In the genomic region with DNA sequence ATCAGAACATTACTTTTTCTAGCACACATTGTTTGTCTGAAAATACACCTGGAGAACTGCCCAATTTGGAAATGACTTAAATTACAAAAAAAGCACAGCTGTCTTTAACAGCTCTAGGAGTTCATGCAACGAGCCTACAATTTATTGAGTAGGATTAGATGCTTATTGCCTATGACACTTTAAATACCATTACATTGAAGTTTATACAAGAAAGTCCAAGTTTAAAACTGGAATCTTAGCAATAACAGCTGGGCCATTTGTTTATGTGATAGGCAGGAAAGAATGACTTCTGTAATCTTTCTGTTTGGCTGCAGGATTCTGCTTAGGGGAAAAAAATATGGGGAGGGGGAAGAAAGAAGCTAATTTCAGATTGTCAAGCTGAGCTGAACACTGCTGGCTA, we compare ENCODE assay signal across 19 cellular contexts.
DNase-seq lines count a peak whose midpoint lies in the region; ATAC-seq, FAIRE-seq and TF ChIP-seq lines count a peak whose summit lies in the region.
"Had no signal": no experiment of that assay in that cellular context is flagged by ENCODE, and none has a peak within 500 bp of the region (broad histone marks: within the 10 kb centered on the region; RNA-seq: fewer than 3 reads in every experiment).

No MANE protein-coding gene starts in this region.

- H2BK20ac ChIP-seq in H1 (ENCODE audit: low read length): no peak overlapping the region; the same call in 1 of the 2 replicates

- H3K4me2 ChIP-seq in H1 (ENCODE audit: insufficient read depth in 1 of 2, low read depth in 2 of 2, low read length in 2 of 2) (peak overlapping the region; percentile 26 to 40; a peak in 3 of 4 replicates), mesenchymal stem cell (ENCODE audit: low read length, poor library complexity, severe bottlenecking) (no peak overlapping the region)

- H3K79me1 ChIP-seq in H1 (ENCODE audit: low read depth, low read length): no peaks in the 10 kb centered on the region
- no peaks in the 10 kb centered on the region for H3K79me1 ChIP-seq in mesenchymal stem cell (replicated peaks; ENCODE audit: low read length, poor library complexity, severe bottlenecking)

- peaks cover 16 to 18% of the 10 kb centered on the region in 2 experiments for H3K9me3 ChIP-seq in H1 (ENCODE audit: insufficient read depth in 2 of 2, low read depth in 1 of 2, low read length in 1 of 2)
- H3K9me3 ChIP-seq in mesenchymal stem cell (ENCODE audit: control insufficient read depth, low read length): no peaks in the 10 kb centered on the region
- no peaks in the 10 kb centered on the region for H3K9me3 ChIP-seq in stomach smooth muscle (ENCODE audit: control insufficient read depth in 2 of 2, low read length in 2 of 2)

- H2BK5ac ChIP-seq in H1 (ENCODE audit: low read depth, low read length): no peak overlapping the region
- H2BK5ac ChIP-seq in mesenchymal stem cell (ENCODE audit: low read depth, low read length, poor library complexity, severe bottlenecking): no peak overlapping the region

- H3K27ac ChIP-seq in H1 (ENCODE audit: low read depth, low read length): no peak overlapping the region
- H3K27ac ChIP-seq in mesenchymal stem cell (ENCODE audit: low read length, poor library complexity, severe bottlenecking): no peak overlapping the region
- H3K27ac ChIP-seq in stomach smooth muscle (ENCODE audit: low read length): peak overlapping the region; percentile 50
- H3K27ac ChIP-seq: C4-2B had no signal

- H3K4me1 Mint-ChIP-seq in activated CD8-positive, alpha-beta T cell treated with anti-CD3 and anti-CD28 coated beads for 36 hours (ENCODE audit: low read depth): no peaks in the 10 kb centered on the region
- H3K4me1 Mint-ChIP-seq: IgD-negative memory B cell had no signal

- no peaks in the 10 kb centered on the region for H3K36me3 Mint-ChIP-seq in activated CD8-positive, alpha-beta T cell treated with anti-CD3 and anti-CD28 coated beads for 36 hours (ENCODE audit: low read depth)

- no peak for TF ChIP-seq EP300 in H1 (IDR thresholded peaks at IDR 0.05; ENCODE audit: borderline replicate concordance in 1 of 2, low read depth in 2 of 2, low read length in 2 of 2)

- no peak overlapping the region for H2BK12ac ChIP-seq in H1 (ENCODE audit: low read depth, low read length)
- no peak overlapping the region for H2BK12ac ChIP-seq in mesenchymal stem cell (ENCODE audit: low read length in 2 of 2)

- H3K4me1 ChIP-seq in H1 (replicated peaks in 1 of 4; ENCODE audit: control insufficient read depth in 3 of 4, insufficient read depth in 4 of 4, low read length in 3 of 4) (peaks cover 3 to 12% (median 10%) of the 10 kb centered on the region in 4 experiments; a peak in 6 of 7 replicates), mesenchymal stem cell (ENCODE audit: control insufficient read depth, insufficient read depth, low read depth, low read length) (no peaks in the 10 kb centered on the region), stomach smooth muscle (ENCODE audit: control insufficient read depth, insufficient read depth, low read length) (peaks cover 23% of the 10 kb centered on the region)

- no peak overlapping the region for H3K27ac Mint-ChIP-seq in activated CD8-positive, alpha-beta T cell treated with anti-CD3 and anti-CD28 coated beads for 36 hours
- H3K27ac Mint-ChIP-seq: IgD-negative memory B cell had no signal

- H2BK120ac ChIP-seq in H1 (replicated peaks; ENCODE audit: low read depth, low read length) (no peak overlapping the region), mesenchymal stem cell (ENCODE audit: low read depth, low read length) (no peak overlapping the region)

- TF ChIP-seq RAD21 in H1 (IDR thresholded peaks at IDR 0.05 in 1 of 2, conservative IDR thresholded peaks at IDR 0.05 in 1 of 2; ENCODE audit: low read depth in 2 of 2, low read length in 2 of 2): no peak

- intact Hi-C loops in activated CD8-positive, alpha-beta T cell treated with anti-CD3 and anti-CD28 coated beads for 36 hours (cut with micrococcal nuclease): no loop called here

- H3K23me2 ChIP-seq in H1 (ENCODE audit: low read depth, low read length): no peaks in the 10 kb centered on the region

- H4K20me1 ChIP-seq in H1 (replicated peaks in 1 of 2; ENCODE audit: control insufficient read depth in 1 of 2, insufficient read depth in 2 of 2, low read length in 2 of 2): no peaks in the 10 kb centered on the region

- H3K27me3 Mint-ChIP-seq in activated CD8-positive, alpha-beta T cell treated with anti-CD3 and anti-CD28 coated beads for 36 hours: peaks cover 8% of the 10 kb centered on the region

- TF ChIP-seq POLR2A in H1 (IDR thresholded peaks at IDR 0.05; ENCODE audit: control extremely low read depth in 1 of 2, low read depth in 2 of 2, low read length in 2 of 2): no peak

- H4K91ac ChIP-seq in H1 (replicated peaks; ENCODE audit: insufficient read length, low read length) (no peak overlapping the region), mesenchymal stem cell (ENCODE audit: low read length) (no peak overlapping the region)

- POLR2A ChIA-PET in H1 (lab: Charles Lee; ENCODE audit: partially characterized antibody): no interaction called here
- POLR2A ChIA-PET in activated CD8-positive, alpha-beta T cell treated with anti-CD3 and anti-CD28 coated beads for 36 hours (lab: Charles Lee): no interaction called here

- H3K27me3 ChIP-seq in H1 (replicated peaks in 1 of 4; ENCODE audit: control insufficient read depth in 3 of 4, extremely low read depth in 1 of 4, insufficient read depth in 3 of 4, low read length in 3 of 4): no peaks in the 10 kb centered on the region
- no peaks in the 10 kb centered on the region for H3K27me3 ChIP-seq in mesenchymal stem cell (ENCODE audit: control insufficient read depth in 1 of 2, insufficient read depth in 1 of 2, low read length in 2 of 2)
- no peaks in the 10 kb centered on the region for H3K27me3 ChIP-seq in stomach smooth muscle (ENCODE audit: control insufficient read depth in 1 of 2, insufficient read depth in 2 of 2, low read length in 2 of 2)

- H3K4me3 Mint-ChIP-seq in activated CD8-positive, alpha-beta T cell treated with anti-CD3 and anti-CD28 coated beads for 36 hours: no peak overlapping the region
- H3K4me3 Mint-ChIP-seq: IgD-negative memory B cell had no signal

- H3K36me3 ChIP-seq in H1 (ENCODE audit: control insufficient read depth in 2 of 4, insufficient read depth in 4 of 4, low read length in 3 of 4) (peaks cover 0 to 3% (median 0%) of the 10 kb centered on the region in 4 experiments; a peak in 1 of 8 replicates), mesenchymal stem cell (ENCODE audit: control insufficient read depth in 1 of 2, insufficient read depth in 2 of 2, low read depth in 1 of 2, low read length in 2 of 2) (no peaks in the 10 kb centered on the region), stomach smooth muscle (ENCODE audit: control insufficient read depth in 2 of 2, insufficient read depth in 2 of 2, low read length in 2 of 2) (no peaks in the 10 kb centered on the region)

- H3K14ac ChIP-seq in H1 (ENCODE audit: insufficient read length): no peak overlapping the region
- H3K14ac ChIP-seq in mesenchymal stem cell (ENCODE audit: low read length in 2 of 2): no peak overlapping the region

- H3K18ac ChIP-seq in H1 (ENCODE audit: extremely low read depth, low read length): no peak overlapping the region
- peak overlapping the region in 1 of 2 experiments; percentile 46 for H3K18ac ChIP-seq in mesenchymal stem cell (ENCODE audit: low read depth in 1 of 2, low read length in 2 of 2)

- DNase-seq in HFF-Myc (ENCODE audit: extremely low read depth, low read depth) (peak; percentile 27), H1 (ENCODE audit: low read depth in 1 of 2, low spot score in 2 of 2) (no peak), mesenchymal stem cell (peak; percentile 18)
- DNase-seq in activated CD8-positive, alpha-beta T cell treated with anti-CD3 and anti-CD28 coated beads for 36 hours: no peak
- DNase-seq: DND-41, GDM1, Kasumi-1, MM.1S, NCI-H1092 treated with DMSO at 0.1 percent for 48 hours, NCI-H2107, NCI-H226, NCI-H524 treated with DMSO at 0.1 percent for 48 hours, SHP77 treated with DMSO at 0.1 percent for 48 hours had no signal

- no peak for ATAC-seq in activated CD8-positive, alpha-beta T cell treated with anti-CD3 and anti-CD28 coated beads for 36 hours
- no peak for ATAC-seq in GM18511 (IDR thresholded peaks at IDR 0.05; ENCODE audit: unreplicated experiment)
- no peak for ATAC-seq in HG02938 (IDR thresholded peaks at IDR 0.05; ENCODE audit: unreplicated experiment)

- H2AFZ ChIP-seq in H1 (ENCODE audit: low read length): no peak overlapping the region
- no peak overlapping the region for H2AFZ ChIP-seq in mesenchymal stem cell (ENCODE audit: low read depth, low read length)

- no peak overlapping the region for H3K56ac ChIP-seq in H1 (replicated peaks; ENCODE audit: insufficient read length, low read depth, low read length)

- CTCF ChIA-PET in H1 (lab: Charles Lee; ENCODE audit: partially characterized antibody): interaction anchor here (0.7 to 1.0 kb wide), 2 partner anchors 24 to 40 kb away, joined by 3 read pairs; no protein-coding TSS in a partner anchor
- CTCF ChIA-PET in activated CD8-positive, alpha-beta T cell treated with anti-CD3 and anti-CD28 coated beads for 36 hours (lab: Charles Lee): no interaction called here

- 94% methylated on average over 1 of the region's 1 CpG; no CpG with 5 or more reads in 1 of the 2 experiments for whole genome bisulfite sequencing in H1 (ENCODE audit: extremely low coverage in 1 of 2, insufficient coverage in 1 of 2, insufficient read length in 1 of 2, insufficient replicate concordance in 2 of 2, low coverage in 1 of 2, low lambda C conversion rate in 2 of 2, missing lambda C conversion rate in 1 of 2), 2 experiments
- WGBS in mesenchymal stem cell: no CpG with 5 or more reads among the region's 1 CpG

- H3K4ac ChIP-seq in H1 (replicated peaks; ENCODE audit: insufficient read length, low read depth, low read length) (no peak overlapping the region), mesenchymal stem cell (ENCODE audit: low read depth in 1 of 2, low read length in 2 of 2) (no peak overlapping the region)

- H2BK15ac ChIP-seq in H1 (ENCODE audit: low read length) (no peak overlapping the region), mesenchymal stem cell (ENCODE audit: low read depth, poor library complexity, severe bottlenecking) (no peak overlapping the region)

- no peak overlapping the region for H3K23ac ChIP-seq in H1 (ENCODE audit: insufficient read length)
- no peak overlapping the region for H3K23ac ChIP-seq in mesenchymal stem cell (ENCODE audit: low read length in 2 of 2)

- H2AK5ac ChIP-seq in H1 (ENCODE audit: low read depth, low read length) (no peak overlapping the region), mesenchymal stem cell (ENCODE audit: low read length, severe bottlenecking) (no peak overlapping the region)

- H3K9me3 Mint-ChIP-seq in activated CD8-positive, alpha-beta T cell treated with anti-CD3 and anti-CD28 coated beads for 36 hours: peaks cover 4% of the 10 kb centered on the region
- H3K9me3 Mint-ChIP-seq: IgD-negative memory B cell had no signal

- H3K79me2 ChIP-seq in H1 (ENCODE audit: control insufficient read depth in 1 of 2, insufficient read depth in 2 of 2, low read length in 2 of 2): no peaks in the 10 kb centered on the region

- H3K9ac ChIP-seq in H1 (replicated peaks in 1 of 4; ENCODE audit: extremely low read depth in 1 of 4, low read depth in 3 of 4, low read length in 3 of 4): no peak overlapping the region
- H3K9ac ChIP-seq in mesenchymal stem cell (ENCODE audit: low read length): no peak overlapping the region
- no peak overlapping the region for H3K9ac ChIP-seq in stomach smooth muscle (ENCODE audit: low read length in 2 of 2)

- FAIRE-seq in H1 (lab: Jason Lieb, UNC): no peak
- FAIRE-seq: A204.1 had no signal

- H3K4me3 ChIP-seq in HFF-Myc (replicated peaks; ENCODE audit: low read depth, low read length) (no peak overlapping the region), H1 (ENCODE audit: extremely low read depth in 1 of 4, insufficient read depth in 2 of 4, low read depth in 3 of 4, low read length in 4 of 4) (peak overlapping the region in 1 of 4 experiments; percentile 13; a peak in 1 of 8 replicates), mesenchymal stem cell (ENCODE audit: insufficient read depth in 1 of 2, low read depth in 1 of 2, low read length in 2 of 2) (no peak overlapping the region), stomach smooth muscle (ENCODE audit: low read length in 2 of 2) (peak overlapping the region; percentile 9 to 17)

- H4K5ac ChIP-seq in H1 (ENCODE audit: insufficient read length, low read depth, low read length): no peak overlapping the region

- H4K8ac ChIP-seq in H1 (ENCODE audit: extremely low read depth, insufficient read depth, low read length) (no peak overlapping the region), mesenchymal stem cell (ENCODE audit: low read length) (peak overlapping the region; percentile 41)

- TF ChIP-seq CTCF in HFF-Myc (IDR thresholded peaks at IDR 0.05; ENCODE audit: low read depth, low read length, missing control alignments) (no peak), H1 (IDR thresholded peaks at IDR 0.05; ENCODE audit: control extremely low read depth in 1 of 3, insufficient read depth in 1 of 3, low read depth in 1 of 3, low read length in 3 of 3) (no peak)
- no peak for TF ChIP-seq CTCF in activated CD8-positive, alpha-beta T cell treated with anti-CD3 and anti-CD28 coated beads for 36 hours (IDR thresholded peaks at IDR 0.05)

Comparison
In these comparisons a context has a peak if more than half of its experiments do, and no peak if none do; other contexts are left out.
1. DNase-seq: peak in HFF-Myc (single experiment) and mesenchymal stem cell (single experiment); none in H1 (0 of 2) and activated CD8-positive, alpha-beta T cell treated with anti-CD3 and anti-CD28 coated beads for 36 hours (single experiment).
2. H3K4me3 ChIP-seq: peak in stomach smooth muscle (2 of 2); none in HFF-Myc (single experiment) and mesenchymal stem cell (0 of 2).